ENCODE assay signal across 10 cellular contexts in the genomic region with DNA sequence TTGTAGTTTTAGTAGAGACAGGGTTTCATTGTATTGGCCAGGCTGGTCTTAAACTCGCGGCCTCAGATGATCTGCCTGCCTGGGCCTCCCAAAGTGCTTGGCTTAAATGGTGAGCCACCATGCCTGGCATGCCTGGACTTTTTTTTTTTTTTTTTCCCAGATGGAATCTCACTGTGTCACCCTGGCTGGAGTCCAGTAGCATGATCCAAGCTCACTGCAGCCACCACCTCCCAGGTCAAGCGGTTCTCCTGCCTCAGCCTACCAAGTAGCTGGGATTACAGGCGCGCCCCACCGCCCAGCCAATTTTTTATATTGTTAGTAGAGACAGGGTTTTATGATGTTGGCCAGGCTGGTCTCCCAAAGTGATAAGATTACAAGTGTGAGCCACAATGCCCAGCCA. TPM values are rescaled to one million over a fixed set of nuclear protein-coding genes. Genes with fewer than 3 reads are reported as not detected.
A peak's percentile ranks its signal among the peaks of the same experiment; 100 is the strongest.
DNase-seq lines count a peak whose midpoint lies in the region; ATAC-seq and TF ChIP-seq lines count a peak whose summit lies in the region.
"Had no signal": no experiment of that assay in that cellular context is flagged by ENCODE, and none has a peak within 500 bp of the region (broad histone marks: within the 10 kb centered on the region; RNA-seq: fewer than 3 reads in every experiment).

No MANE protein-coding gene starts in this region.

- H3K36me3 ChIP-seq in upper lobe of right lung, result peaks cover 16% of the 10 kb centered on the region

- DNase-seq in activated CD8-positive, alpha-beta memory T cell treated with anti-CD3 and anti-CD28 coated beads, Interleukin-2, amount 50 U/mL, for 48 hours, result peak; percentile 35
- no peak for DNase-seq in activated CD8-positive, alpha-beta memory T cell treated with anti-CD3 and anti-CD28 coated beads for 24 hours
- DNase-seq in astrocyte of the cerebellum (ENCODE audit: low read depth), result peak; percentile 49
- DNase-seq in kidney tubule cell (ENCODE audit: low spot score), result peak; percentile 90
- DNase-seq in upper lobe of right lung, result no peak
- no peak for DNase-seq in DMS114 treated with DMSO at 0.1 percent for 48 hours (lab: John Stamatoyannopoulos, UW; ENCODE audit: unreplicated experiment)
- DNase-seq in T-helper 2 cell, result no peak
- DNase-seq in effector CD8-positive, alpha-beta T cell (lab: John Stamatoyannopoulos, UW), result no peak
- DNase-seq: COR-L47, T-cell had no signal

- no peak overlapping the region for H3K27ac ChIP-seq in upper lobe of right lung

- H3K4me3 ChIP-seq in astrocyte of the cerebellum (ENCODE audit: low read depth, low read length) (no peak overlapping the region), upper lobe of right lung (no peak overlapping the region)

- intact Hi-C loops in upper lobe of right lung (cut with DNase I), result no loop called here

- in situ Hi-C loops in astrocyte of the cerebellum (cut with HindIII; ENCODE audit: low sequenced_read_pairs), result no loop called here

- H3K9me3 ChIP-seq in upper lobe of right lung, result no peaks in the 10 kb centered on the region

- peaks cover 25% of the 10 kb centered on the region for H3K4me1 ChIP-seq in upper lobe of right lung

- no peak for TF ChIP-seq CTCF in astrocyte of the cerebellum (IDR thresholded peaks at IDR 0.05; ENCODE audit: low read depth, low read length, missing control alignments)
- TF ChIP-seq CTCF in upper lobe of right lung (IDR thresholded peaks at IDR 0.05), result no peak

- no peaks in the 10 kb centered on the region for H3K27me3 ChIP-seq in upper lobe of right lung

- ATAC-seq in upper lobe of right lung, result peak; percentile 36
- ATAC-seq: T-cell had no signal

RNA-seq across cellular contexts. Expression of a gene that starts 8.4 kb away (rescaled TPM):
- total RNA-seq in upper lobe of right lung, result 51.4 TPM

Comparison
In these comparisons a context has a peak if more than half of its experiments do, and no peak if none do; other contexts are left out.
1. DNase-seq: peak in activated CD8-positive, alpha-beta memory T cell treated with anti-CD3 and anti-CD28 coated beads, Interleukin-2, amount 50 U/mL, for 48 hours (single experiment), astrocyte of the cerebellum (single experiment) and kidney tubule cell (single experiment); none in activated CD8-positive, alpha-beta memory T cell treated with anti-CD3 and anti-CD28 coated beads for 24 hours (single experiment), upper lobe of right lung (single experiment), DMS114 treated with DMSO at 0.1 percent for 48 hours (single experiment), T-helper 2 cell (0 of 5) and effector CD8-positive, alpha-beta T cell (single experiment).